ENCODE assay signal across 17 cellular contexts in the genomic region with DNA sequence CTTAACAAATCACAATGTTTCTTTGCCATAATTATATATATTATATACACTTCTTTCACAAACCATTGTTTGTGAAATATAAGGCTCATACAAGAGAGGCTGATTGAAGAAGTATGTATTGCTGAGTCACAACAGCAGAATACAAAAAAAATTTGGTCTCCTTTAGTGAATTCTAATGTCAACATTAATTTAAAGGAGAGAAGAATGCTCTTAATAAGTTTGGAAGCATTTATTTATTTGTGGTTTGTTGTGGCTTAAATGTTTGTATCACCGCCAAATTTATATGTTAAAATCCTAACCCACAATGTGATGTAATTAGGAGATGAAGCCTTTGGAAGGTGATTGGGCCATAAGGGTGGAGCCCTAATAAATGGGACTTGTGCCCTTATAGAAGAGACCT.
DNase-seq lines count a peak whose midpoint lies in the region; ATAC-seq and TF ChIP-seq lines count a peak whose summit lies in the region.
"Had no signal": no experiment of that assay in that cellular context is flagged by ENCODE, and none has a peak within 500 bp of the region (broad histone marks: within the 10 kb centered on the region; RNA-seq: fewer than 3 reads in every experiment).

No MANE protein-coding gene starts in this region.

- DNase-seq in HFFc6 = peak; percentile 11
- DNase-seq in activated B cell treated with CpG ODN at 0.5 μM for 24 hours = no peak
- peak; percentile 22 for DNase-seq in fibroblast of the aortic adventitia (ENCODE audit: low read depth)
- DNase-seq in effector memory CD4-positive, alpha-beta T cell = no peak
- DNase-seq in right lobe of liver = no peak
- no peak for DNase-seq in body of pancreas
- no peak for DNase-seq in COLO668 (lab: John Stamatoyannopoulos, UW; ENCODE audit: unreplicated experiment)
- DNase-seq: activated CD4-positive, CD25-positive, alpha-beta regulatory T cell; activated naive CD4-positive, alpha-beta T cell; head of caudate nucleus; islet precursor cell; right cardiac atrium; upper lobe of left lung had no signal

- CTCF ChIA-PET in activated B cell treated with CpG ODN at 0.5 μM for 24 hours (lab: Charles Lee) = interaction anchor here (0.9 to 2.8 kb wide), 6 partner anchors 64 to 269 kb away, joined by 3 to 39 read pairs (median 4); a partner anchor contains a TSS

- H3K4me3 Mint-ChIP-seq in HFFc6 (no peak overlapping the region), activated B cell treated with CpG ODN at 0.5 μM for 24 hours (no peak overlapping the region)
- H3K4me3 Mint-ChIP-seq: stimulated activated effector memory CD8-positive, alpha-beta T cell treated with anti-CD3 and anti-CD28 coated beads, Interleukin-12 subunit alpha, Interleukin-12 subunit beta, amount 100 ng/mL, for 72 hours had no signal

- peaks cover 30 to 63% (median 52%) of the 10 kb centered on the region in 10 experiments for H3K4me1 ChIP-seq in BLaER1 treated with 17β-estradiol and CSF1 and Interleukin-3, amounts not matched to agents 10 nM and 100 nM
- no peaks in the 10 kb centered on the region for H3K4me1 ChIP-seq in effector memory CD4-positive, alpha-beta T cell (ENCODE audit: control insufficient read depth, insufficient read depth, low read length, poor library complexity, severe bottlenecking)
- H3K4me1 ChIP-seq in right lobe of liver = no peaks in the 10 kb centered on the region
- no peaks in the 10 kb centered on the region for H3K4me1 ChIP-seq in body of pancreas

- WGBS in right lobe of liver (ENCODE audit: insufficient coverage, low coverage, low lambda C conversion rate, missing lambda C conversion rate) = 79% methylated on average over 1 of the region's 1 CpG
- 82 to 97% methylated on average over 1 of the region's 1 CpG for WGBS in body of pancreas, 2 donors

- H3K4me1 Mint-ChIP-seq in HFFc6 (ENCODE audit: low read depth) = peaks cover 22% of the 10 kb centered on the region
- peaks cover 57% of the 10 kb centered on the region for H3K4me1 Mint-ChIP-seq in activated B cell treated with CpG ODN at 0.5 μM for 24 hours

- intact Hi-C loops in activated B cell treated with CpG ODN at 0.5 μM for 24 hours (cut with micrococcal nuclease) = loop anchor here (5.0 to 10.0 kb wide), 4 partner anchors 36 to 589 kb away; a partner anchor contains a TSS
- intact Hi-C loops in right lobe of liver (cut with DNase I) = no loop called here
- intact Hi-C loops in body of pancreas (cut with DNase I) = no loop called here

- H3K9me3 Mint-ChIP-seq in HFFc6 (no peaks in the 10 kb centered on the region), activated B cell treated with CpG ODN at 0.5 μM for 24 hours (no peaks in the 10 kb centered on the region)

- H3K9ac ChIP-seq in BLaER1 treated with 17β-estradiol and CSF1 and Interleukin-3, amounts not matched to agents 10 nM and 100 nM = peak overlapping the region in 5 of 11 experiments; percentile 45 to 74 (median 69); a peak in 10 of 22 replicates

- TF ChIP-seq CTCF in HFFc6 (IDR thresholded peaks at IDR 0.05) (no peak), activated B cell treated with CpG ODN at 0.5 μM for 24 hours (IDR thresholded peaks at IDR 0.05) (no peak), fibroblast of the aortic adventitia (IDR thresholded peaks at IDR 0.05; ENCODE audit: insufficient read depth, low read length) (no peak), right lobe of liver (IDR thresholded peaks at IDR 0.05) (no peak), body of pancreas (IDR thresholded peaks at IDR 0.05) (no peak)

- peak overlapping the region; percentile 75 to 90 (median 87) for H3K27ac ChIP-seq in BLaER1 treated with 17β-estradiol and CSF1 and Interleukin-3, amounts not matched to agents 10 nM and 100 nM
- no peak overlapping the region for H3K27ac ChIP-seq in effector memory CD4-positive, alpha-beta T cell (ENCODE audit: insufficient read depth, low read length, poor library complexity, severe bottlenecking)
- H3K27ac ChIP-seq in right lobe of liver (no peak overlapping the region), body of pancreas (no peak overlapping the region)
- H3K27ac ChIP-seq: cardiac muscle cell had no signal

- no peak overlapping the region for H3K27ac Mint-ChIP-seq in HFFc6
- peak overlapping the region; percentile 51 for H3K27ac Mint-ChIP-seq in activated B cell treated with CpG ODN at 0.5 μM for 24 hours

- peak overlapping the region in 10 of 11 experiments; percentile 63 to 91 (median 75); a peak in 18 of 22 replicates for H3K4me2 ChIP-seq in BLaER1 treated with 17β-estradiol and CSF1 and Interleukin-3, amounts not matched to agents 10 nM and 100 nM

- H3K27me3 ChIP-seq in BLaER1 treated with 17β-estradiol and CSF1 and Interleukin-3, amounts not matched to agents 10 nM and 100 nM = no peaks in the 10 kb centered on the region
- no peaks in the 10 kb centered on the region for H3K27me3 ChIP-seq in effector memory CD4-positive, alpha-beta T cell (replicated peaks; ENCODE audit: control insufficient read depth, insufficient read depth, low read length, poor library complexity, severe bottlenecking)
- no peaks in the 10 kb centered on the region for H3K27me3 ChIP-seq in right lobe of liver
- no peaks in the 10 kb centered on the region for H3K27me3 ChIP-seq in body of pancreas
- H3K27me3 ChIP-seq: cardiac muscle cell, upper lobe of left lung had no signal

- ATAC-seq in activated B cell treated with CpG ODN at 0.5 μM for 24 hours (ENCODE audit: low read depth) (no peak), right lobe of liver (no peak), body of pancreas (no peak)
- ATAC-seq: HCT116; right cardiac atrium; stimulated activated effector memory CD8-positive, alpha-beta T cell treated with anti-CD3 and anti-CD28 coated beads, Interleukin-12 subunit alpha, Interleukin-12 subunit beta, amount 100 ng/mL, for 72 hours had no signal

- H3K27me3 Mint-ChIP-seq in HFFc6 (ENCODE audit: insufficient read depth) = peaks cover 2% of the 10 kb centered on the region
- H3K27me3 Mint-ChIP-seq in activated B cell treated with CpG ODN at 0.5 μM for 24 hours = no peaks in the 10 kb centered on the region

- H3K36me3 ChIP-seq in BLaER1 treated with 17β-estradiol and CSF1 and Interleukin-3, amounts not matched to agents 10 nM and 100 nM = no peaks in the 10 kb centered on the region
- H3K36me3 ChIP-seq in effector memory CD4-positive, alpha-beta T cell (ENCODE audit: control insufficient read depth, insufficient read depth, low read length) = no peaks in the 10 kb centered on the region
- no peaks in the 10 kb centered on the region for H3K36me3 ChIP-seq in right lobe of liver
- H3K36me3 ChIP-seq in body of pancreas (replicated peaks in 1 of 2; ENCODE audit: insufficient read depth in 1 of 2, low read depth in 2 of 2) = no peaks in the 10 kb centered on the region
- H3K36me3 ChIP-seq: cardiac muscle cell, upper lobe of left lung had no signal

- no peaks in the 10 kb centered on the region for H4K20me1 ChIP-seq in BLaER1 treated with 17β-estradiol and CSF1 and Interleukin-3, amounts not matched to agents 10 nM and 100 nM

- H3K4me3 ChIP-seq in BLaER1 treated with 17β-estradiol and CSF1 and Interleukin-3, amounts not matched to agents 10 nM and 100 nM = no peak overlapping the region
- no peak overlapping the region for H3K4me3 ChIP-seq in fibroblast of the aortic adventitia (ENCODE audit: low read depth, low read length)
- no peak overlapping the region for H3K4me3 ChIP-seq in effector memory CD4-positive, alpha-beta T cell (ENCODE audit: insufficient read depth, low read depth, low read length, poor library complexity, severe bottlenecking)
- H3K4me3 ChIP-seq in right lobe of liver = no peak overlapping the region
- H3K4me3 ChIP-seq in body of pancreas = no peak overlapping the region
- H3K4me3 ChIP-seq: cardiac muscle cell, upper lobe of left lung had no signal

- peaks cover 0 to 5% (median 4%) of the 10 kb centered on the region in 11 experiments; a peak in 4 of 22 replicates for H3K9me3 ChIP-seq in BLaER1 treated with 17β-estradiol and CSF1 and Interleukin-3, amounts not matched to agents 10 nM and 100 nM (replicated peaks in 1 of 11)
- no peaks in the 10 kb centered on the region for H3K9me3 ChIP-seq in effector memory CD4-positive, alpha-beta T cell (ENCODE audit: control insufficient read depth, low read length)
- H3K9me3 ChIP-seq in right lobe of liver (no peaks in the 10 kb centered on the region), body of pancreas (no peaks in the 10 kb centered on the region)
- H3K9me3 ChIP-seq: upper lobe of left lung had no signal

- TF ChIP-seq POLR2A in right lobe of liver (IDR thresholded peaks at IDR 0.05) (no peak), body of pancreas (IDR thresholded peaks at IDR 0.05) (no peak)

- H3K36me3 Mint-ChIP-seq in HFFc6 (ENCODE audit: low read depth) = no peaks in the 10 kb centered on the region
- no peaks in the 10 kb centered on the region for H3K36me3 Mint-ChIP-seq in activated B cell treated with CpG ODN at 0.5 μM for 24 hours (ENCODE audit: low read depth)
- H3K36me3 Mint-ChIP-seq: stimulated activated effector memory CD8-positive, alpha-beta T cell treated with anti-CD3 and anti-CD28 coated beads, Interleukin-12 subunit alpha, Interleukin-12 subunit beta, amount 100 ng/mL, for 72 hours had no signal

- POLR2A ChIA-PET in activated B cell treated with CpG ODN at 0.5 μM for 24 hours (lab: Charles Lee) = interaction anchor here (1.0 to 8.3 kb wide), 4 partner anchors 50 to 126 kb away, joined by 4 to 202 read pairs (median 8); a partner anchor contains a TSS

Comparison
In these comparisons a context has a peak if more than half of its experiments do, and no peak if none do; other contexts are left out.
1. H3K27ac ChIP-seq: peak in BLaER1 treated with 17β-estradiol and CSF1 and Interleukin-3, amounts not matched to agents 10 nM and 100 nM (11 of 11); none in effector memory CD4-positive, alpha-beta T cell (single experiment), right lobe of liver (0 of 3) and body of pancreas (0 of 4).
2. DNase-seq: peak in HFFc6 (single experiment) and fibroblast of the aortic adventitia (single experiment); none in activated B cell treated with CpG ODN at 0.5 μM for 24 hours (single experiment), effector memory CD4-positive, alpha-beta T cell (0 of 3), right lobe of liver (0 of 3), body of pancreas (0 of 4) and COLO668 (single experiment).